ENCODE assay signal across 13 cellular contexts in the genomic region with DNA sequence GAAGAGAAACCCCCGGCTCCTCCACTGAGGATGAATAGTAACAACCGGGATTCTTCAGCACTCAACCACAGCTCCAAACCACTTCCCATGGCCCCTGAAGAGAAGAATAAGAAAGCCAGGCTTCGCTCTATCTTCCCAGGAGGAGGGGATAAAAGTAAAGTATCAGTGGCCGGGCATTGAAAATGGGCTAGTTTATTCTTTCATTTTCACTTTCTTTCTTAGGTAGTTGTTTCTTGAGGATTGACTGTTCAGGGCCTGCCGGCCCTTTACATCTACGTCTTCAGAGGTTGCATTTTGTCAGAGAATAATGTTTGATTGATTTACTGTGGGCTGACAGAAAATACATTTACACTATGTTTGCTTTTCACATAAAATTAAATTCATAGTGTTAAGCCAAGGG. TPM values are rescaled to one million over a fixed set of nuclear protein-coding genes. Genes with fewer than 3 reads are reported as not detected.
DNase-seq lines count a peak whose midpoint lies in the region; ATAC-seq and TF ChIP-seq lines count a peak whose summit lies in the region.
"Had no signal": no experiment of that assay in that cellular context is flagged by ENCODE, and none has a peak within 500 bp of the region (broad histone marks: within the 10 kb centered on the region; RNA-seq: fewer than 3 reads in every experiment).

No MANE protein-coding gene starts in this region.

- H3F3A ChIP-seq in GM23338 (replicated peaks; ENCODE audit: low read depth): no peaks in the 10 kb centered on the region
- no peaks in the 10 kb centered on the region for H3F3A ChIP-seq in Loucy (ENCODE audit: low read depth)

- CTCF ChIA-PET in naive thymus-derived CD4-positive, alpha-beta T cell (lab: Charles Lee): interaction anchor here (0.6 kb wide), 1 partner anchor 20 kb away, joined by 7 read pairs; no protein-coding TSS in a partner anchor

- H3K36me3 ChIP-seq in GM23338 (ENCODE audit: insufficient read depth) (no peaks in the 10 kb centered on the region), Loucy (ENCODE audit: insufficient read depth, low read length) (no peaks in the 10 kb centered on the region)
- H3K36me3 ChIP-seq in naive thymus-derived CD4-positive, alpha-beta T cell (ENCODE audit: control insufficient read depth in 2 of 3, insufficient read depth in 3 of 3, low read length in 3 of 3): no peaks in the 10 kb centered on the region
- H3K36me3 ChIP-seq: right lobe of liver had no signal

- no peak overlapping the region for H3K4me3 ChIP-seq in GM23338
- peak overlapping the region; percentile 29 for H3K4me3 ChIP-seq in Loucy (ENCODE audit: low read length, poor library complexity, severe bottlenecking)
- H3K4me3 ChIP-seq in naive thymus-derived CD4-positive, alpha-beta T cell (ENCODE audit: low read length): peak overlapping the region; percentile 43
- H3K4me3 ChIP-seq: dorsolateral prefrontal cortex, right lobe of liver had no signal

- 0 out of 2 replicates have a peak overlapping the region, but pooled peaks have one; percentile 40 for H3K27ac Mint-ChIP-seq in GM23338
- H3K27ac Mint-ChIP-seq in naive thymus-derived CD4-positive, alpha-beta T cell: peak overlapping the region in 3 of 9 donors; percentile 22 to 83 (median 62)
- no peak overlapping the region for H3K27ac Mint-ChIP-seq in HFFc6

- H3K27me3 ChIP-seq in GM23338 (ENCODE audit: insufficient read depth) (no peaks in the 10 kb centered on the region), Loucy (ENCODE audit: insufficient read depth, low read length, poor library complexity, severe bottlenecking) (no peaks in the 10 kb centered on the region)
- H3K27me3 ChIP-seq in naive thymus-derived CD4-positive, alpha-beta T cell (ENCODE audit: control insufficient read depth in 2 of 2, insufficient read depth in 2 of 2, low read length in 2 of 2): no peaks in the 10 kb centered on the region

- no peaks in the 10 kb centered on the region for H3K4me1 ChIP-seq in GM23338 (ENCODE audit: insufficient read depth)
- H3K4me1 ChIP-seq in Loucy (ENCODE audit: insufficient read depth, low read length, poor library complexity, severe bottlenecking): peaks cover 47% of the 10 kb centered on the region
- H3K4me1 ChIP-seq in naive thymus-derived CD4-positive, alpha-beta T cell (ENCODE audit: control insufficient read depth in 2 of 2, insufficient read depth in 2 of 2, low read length in 2 of 2): peaks cover 0 to 8% of the 10 kb centered on the region in 2 donors
- H3K4me1 ChIP-seq: right lobe of liver had no signal

- H3K9ac ChIP-seq in Loucy (ENCODE audit: low read depth, low read length, poor library complexity, severe bottlenecking): peak overlapping the region; percentile 43

- H3K79me2 ChIP-seq in GM23338 (replicated peaks; ENCODE audit: insufficient read depth): no peaks in the 10 kb centered on the region
- H3K79me2 ChIP-seq in Loucy (ENCODE audit: insufficient read depth, low read length): no peaks in the 10 kb centered on the region

- no peaks in the 10 kb centered on the region for H3K9me3 ChIP-seq in Loucy (ENCODE audit: insufficient read depth, low read depth, low read length)
- H3K9me3 ChIP-seq in naive thymus-derived CD4-positive, alpha-beta T cell (ENCODE audit: control insufficient read depth in 2 of 3, low read length in 3 of 3): no peaks in the 10 kb centered on the region
- H3K9me3 ChIP-seq: right lobe of liver had no signal

- intact Hi-C loops in naive thymus-derived CD4-positive, alpha-beta T cell (cut with micrococcal nuclease): no loop called here

- peak; percentile 44 to 49 for ATAC-seq in activated CD4-positive, CD25-positive, alpha-beta regulatory T cell treated with anti-CD3 and anti-CD28 coated beads, Interleukin-2, amount 50 U/mL, for 24 hours
- ATAC-seq in GM23338: no peak
- ATAC-seq in naive thymus-derived CD4-positive, alpha-beta T cell: no peak
- ATAC-seq in GM21825 (IDR thresholded peaks at IDR 0.05; ENCODE audit: unreplicated experiment): no peak
- ATAC-seq: right lobe of liver had no signal

- H3K4me2 ChIP-seq in GM23338 (no peak overlapping the region), Loucy (ENCODE audit: low read depth, low read length, poor library complexity, severe bottlenecking) (peak overlapping the region; percentile 69)

- H3K4me3 Mint-ChIP-seq in GM23338 (no peak overlapping the region), HFFc6 (no peak overlapping the region)
- peak overlapping the region; percentile 59 to 78 (median 70) for H3K4me3 Mint-ChIP-seq in naive thymus-derived CD4-positive, alpha-beta T cell

- H3K9me3 Mint-ChIP-seq in GM23338 (no peaks in the 10 kb centered on the region), HFFc6 (0 out of 2 replicates have a peak, but pooled peaks cover 3% of the 10 kb centered on the region)
- H3K9me3 Mint-ChIP-seq in naive thymus-derived CD4-positive, alpha-beta T cell: no peaks in the 10 kb centered on the region

- no peaks in the 10 kb centered on the region for H4K20me1 ChIP-seq in GM23338 (replicated peaks; ENCODE audit: insufficient read depth)
- H4K20me1 ChIP-seq in Loucy (ENCODE audit: insufficient read depth, low read length, poor library complexity, severe bottlenecking): no peaks in the 10 kb centered on the region

- H3K27ac ChIP-seq in GM23338 (ENCODE audit: low read depth): no peak overlapping the region
- H3K27ac ChIP-seq in naive thymus-derived CD4-positive, alpha-beta T cell (ENCODE audit: low read depth, low read length): no peak overlapping the region
- H3K27ac ChIP-seq: 22Rv1, dorsolateral prefrontal cortex, right lobe of liver had no signal

- H3K4me1 Mint-ChIP-seq in GM23338: peaks cover 5% of the 10 kb centered on the region; the same call in 2 of the 3 replicates
- H3K4me1 Mint-ChIP-seq in naive thymus-derived CD4-positive, alpha-beta T cell: peaks cover 0 to 17% (median 0%) of the 10 kb centered on the region in 7 donors
- no peaks in the 10 kb centered on the region for H3K4me1 Mint-ChIP-seq in HFFc6 (ENCODE audit: low read depth)

- TF ChIP-seq CTCF in GM23338 (conservative IDR thresholded peaks at IDR 0.05; ENCODE audit: low read depth in 2 of 2) (no peak), Loucy (conservative IDR thresholded peaks at IDR 0.05; ENCODE audit: low read length) (no peak), HFFc6 (IDR thresholded peaks at IDR 0.05) (no peak)

- H3K36me3 Mint-ChIP-seq in GM23338 (ENCODE audit: low read depth) (no peaks in the 10 kb centered on the region; the same call in 2 of the 3 replicates), HFFc6 (ENCODE audit: low read depth) (no peaks in the 10 kb centered on the region)
- no peaks in the 10 kb centered on the region for H3K36me3 Mint-ChIP-seq in naive thymus-derived CD4-positive, alpha-beta T cell

- H2AFZ ChIP-seq in GM23338 (no peak overlapping the region), Loucy (ENCODE audit: low read length) (peak overlapping the region; percentile 60; the same call in 1 of the 2 replicates)

- H3K9me2 ChIP-seq in GM23338 (ENCODE audit: insufficient read depth): no peaks in the 10 kb centered on the region
- no peaks in the 10 kb centered on the region for H3K9me2 ChIP-seq in Loucy (replicated peaks; ENCODE audit: low read depth, low read length)

- H3K27me3 Mint-ChIP-seq in GM23338 (ENCODE audit: insufficient read depth, low read depth, poor library complexity) (no peaks in the 10 kb centered on the region), HFFc6 (ENCODE audit: insufficient read depth) (no peaks in the 10 kb centered on the region)
- H3K27me3 Mint-ChIP-seq in naive thymus-derived CD4-positive, alpha-beta T cell: peaks cover 0 to 3% (median 0%) of the 10 kb centered on the region in 5 donors

- POLR2A ChIA-PET in naive thymus-derived CD4-positive, alpha-beta T cell (lab: Charles Lee): no interaction called here

- DNase-seq in activated CD4-positive, CD25-positive, alpha-beta regulatory T cell treated with anti-CD3 and anti-CD28 coated beads, Interleukin-2, amount 50 U/mL, for 72 hours: no peak
- DNase-seq in GM23338 (ENCODE audit: low spot score) (no peak), HFFc6 (no peak), retina (no peak)
- no peak for DNase-seq in naive thymus-derived CD4-positive, alpha-beta T cell
- DNase-seq: dorsolateral prefrontal cortex, glutamatergic neuron, NCI-H1694 treated with DMSO at 0.1 percent for 48 hours, right lobe of liver had no signal

TF ChIP-seq in GM23338, 12 proteins besides CTCF, POLR2A, EP300 and RAD21:
- TF ChIP-seq CREB1 (CRISPR knock-in tag; IDR thresholded peaks at IDR 0.05; ENCODE audit: low read depth): no peak
- TF ChIP-seq POLR2AphosphoS5 (IDR thresholded peaks at IDR 0.05; ENCODE audit: low read depth): no peak
- no peak for TF ChIP-seq JUNB (IDR thresholded peaks at IDR 0.05; ENCODE audit: unreplicated experiment)
- no peak for TF ChIP-seq ZNF331 (CRISPR knock-in tag; IDR thresholded peaks at IDR 0.05; ENCODE audit: low read depth)

RNA-seq across cellular contexts. Expression of gene PAK3, which starts 27.1 kb away (rescaled TPM):
- total RNA-seq in GM23338 (2014; rRNA removed; shearing (Covaris generic)): 3.6 and 5.0 TPM in 2 replicates
- polyA plus RNA-seq in GM23338 (2016; fragmentation: Nextera tagmentation; extraction: Ambion mirVana): 4.4 and 5.4 TPM in 2 replicates
- under 1 TPM in 4 of 5 experiments, not detected in 1; 0.12 to 0.90 (median 0.73) TPM for total RNA-seq in naive thymus-derived CD4-positive, alpha-beta T cell
- polyA plus RNA-seq in naive thymus-derived CD4-positive, alpha-beta T cell: under 1 TPM in 1 of 2 donors, not detected in 1; 0.20 TPM
- total RNA-seq in HFFc6 (2021; fragmentation: NEBNext Ultra II Directional; extraction: Animal tissue kit (Norgen Biotek cat#: 25700)): not detected

Comparison
In these comparisons a context has a peak if more than half of its experiments do, and no peak if none do; other contexts are left out.
1. ATAC-seq: peak in activated CD4-positive, CD25-positive, alpha-beta regulatory T cell treated with anti-CD3 and anti-CD28 coated beads, Interleukin-2, amount 50 U/mL, for 24 hours (2 of 2); none in GM23338 (single experiment), naive thymus-derived CD4-positive, alpha-beta T cell (single experiment) and GM21825 (single experiment).
2. H3K4me3 Mint-ChIP-seq: peak in naive thymus-derived CD4-positive, alpha-beta T cell (10 of 10); none in GM23338 (single experiment) and HFFc6 (single experiment).